ENCODE assay signal across 8 cellular contexts in the genomic region with DNA sequence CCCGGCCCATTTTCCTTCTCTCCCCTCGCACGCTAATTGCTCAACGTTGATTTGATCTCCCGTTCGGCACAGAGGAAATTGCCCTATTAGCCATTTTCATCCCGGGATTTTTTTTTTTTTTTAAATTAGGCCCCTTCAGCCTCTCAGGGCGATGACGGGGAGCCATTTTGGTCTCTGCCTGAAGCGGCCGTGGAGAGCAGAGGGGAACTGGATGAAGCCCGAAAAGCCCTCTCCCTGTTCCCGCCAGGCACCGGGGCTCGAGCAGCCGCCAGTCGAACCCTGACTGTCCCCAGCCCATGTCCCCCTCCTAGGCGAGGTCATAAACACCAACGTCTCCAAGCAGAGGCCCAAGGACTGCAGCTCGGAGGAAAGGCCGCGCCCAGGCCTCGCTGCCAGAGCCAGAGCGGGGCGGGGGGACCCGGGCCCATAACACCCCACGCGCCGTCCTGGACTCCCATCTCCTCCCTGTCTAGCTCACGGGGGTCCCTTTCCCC. TPM values are rescaled to one million over a fixed set of nuclear protein-coding genes. Genes with fewer than 3 reads are reported as not detected.
DNase-seq lines count a peak whose midpoint lies in the region; TF ChIP-seq lines count a peak whose summit lies in the region.

No MANE protein-coding gene starts in this region.

- peak overlapping the region; percentile 68 to 74 for H3K9ac ChIP-seq in mucosa of rectum (ENCODE audit: low read depth in 1 of 2, low read length in 2 of 2)

- no peaks in the 10 kb centered on the region for H3K9me3 ChIP-seq in mucosa of rectum (ENCODE audit: control insufficient read depth in 2 of 2, low read length in 2 of 2)

- peak; percentile 4 to 13 for DNase-seq in stimulated activated CD4-positive, alpha-beta T cell treated with anti-CD3 and anti-CD28 coated beads, Interleukin-2, amount 100 ng/mL, for 48 hours
- DNase-seq in stimulated activated CD4-positive, alpha-beta T cell treated with anti-CD3 and anti-CD28 coated beads, Interleukin-12 subunit alpha, Interleukin-12 subunit beta, amount 100 ng/mL, for 4 hours, result no peak
- DNase-seq in coronary artery (ENCODE audit: low spot score), result no peak
- no peak for DNase-seq in MV-4-11 (lab: John Stamatoyannopoulos, UW)
- DNase-seq in SK-N-DZ (ENCODE audit: low spot score), result no peak
- no peak for DNase-seq in stimulated activated CD4-positive, alpha-beta T cell treated with anti-CD3 and anti-CD28 coated beads, Interleukin-4, amount 100 ng/mL, for 1 hour
- no peak for DNase-seq in DMS79 treated with DMSO at 0.1 percent for 48 hours (lab: John Stamatoyannopoulos, UW)

- TF ChIP-seq CTCF in coronary artery (IDR thresholded peaks at IDR 0.05), result no peak

- H3K27ac ChIP-seq in coronary artery (peak overlapping the region; percentile 42 to 77), mucosa of rectum (ENCODE audit: low read depth in 2 of 2, low read length in 2 of 2) (peak overlapping the region in 1 of 2 donors; percentile 67)

- H3K4me3 ChIP-seq in coronary artery, result peak overlapping the region; percentile 72
- H3K4me3 ChIP-seq in mucosa of rectum (ENCODE audit: low read length in 2 of 2), result peak overlapping the region; percentile 38 to 68

- peaks cover 13 to 19% of the 10 kb centered on the region in 2 donors for H3K4me1 ChIP-seq in mucosa of rectum (ENCODE audit: control insufficient read depth in 2 of 2, insufficient read depth in 2 of 2, low read length in 2 of 2)

- peaks cover 17 to 20% of the 10 kb centered on the region in 2 donors for H3K36me3 ChIP-seq in mucosa of rectum (ENCODE audit: control insufficient read depth in 2 of 2, insufficient read depth in 2 of 2, low read length in 2 of 2)

- no peaks in the 10 kb centered on the region for H3K27me3 ChIP-seq in mucosa of rectum (ENCODE audit: control insufficient read depth in 2 of 2, insufficient read depth in 2 of 2, low read length in 2 of 2)

RNA-seq across cellular contexts. Expression of gene MDFI, which starts 44.7 kb away (rescaled TPM):
- 1.7 and 2.3 TPM in 2 replicates for polyA plus RNA-seq in SK-N-DZ (2014; cell fraction: cytosol; rRNA removed)
- polyA plus RNA-seq in SK-N-DZ (2014; cell fraction: nucleus; rRNA removed), result 3.1 and 5.5 TPM in 2 replicates

RNA-seq across cellular contexts. Expression of gene TFEB, which starts 52.4 kb away (rescaled TPM):
- polyA plus RNA-seq in SK-N-DZ (2014; cell fraction: cytosol; rRNA removed), result 3.0 and 3.2 TPM in 2 replicates
- 2.7 and 2.8 TPM in 2 replicates for polyA plus RNA-seq in SK-N-DZ (2014; cell fraction: nucleus; rRNA removed)

Comparison
In these comparisons a context has a peak if more than half of its experiments do, and no peak if none do; other contexts are left out.
1. DNase-seq: peak in stimulated activated CD4-positive, alpha-beta T cell treated with anti-CD3 and anti-CD28 coated beads, Interleukin-2, amount 100 ng/mL, for 48 hours (2 of 2); none in stimulated activated CD4-positive, alpha-beta T cell treated with anti-CD3 and anti-CD28 coated beads, Interleukin-12 subunit alpha, Interleukin-12 subunit beta, amount 100 ng/mL, for 4 hours (single experiment), coronary artery (single experiment), MV-4-11 (single experiment), SK-N-DZ (single experiment), stimulated activated CD4-positive, alpha-beta T cell treated with anti-CD3 and anti-CD28 coated beads, Interleukin-4, amount 100 ng/mL, for 1 hour (single experiment) and DMS79 treated with DMSO at 0.1 percent for 48 hours (single experiment).